20 cellular contexts compared by ENCODE assay signal in the genomic region with DNA sequence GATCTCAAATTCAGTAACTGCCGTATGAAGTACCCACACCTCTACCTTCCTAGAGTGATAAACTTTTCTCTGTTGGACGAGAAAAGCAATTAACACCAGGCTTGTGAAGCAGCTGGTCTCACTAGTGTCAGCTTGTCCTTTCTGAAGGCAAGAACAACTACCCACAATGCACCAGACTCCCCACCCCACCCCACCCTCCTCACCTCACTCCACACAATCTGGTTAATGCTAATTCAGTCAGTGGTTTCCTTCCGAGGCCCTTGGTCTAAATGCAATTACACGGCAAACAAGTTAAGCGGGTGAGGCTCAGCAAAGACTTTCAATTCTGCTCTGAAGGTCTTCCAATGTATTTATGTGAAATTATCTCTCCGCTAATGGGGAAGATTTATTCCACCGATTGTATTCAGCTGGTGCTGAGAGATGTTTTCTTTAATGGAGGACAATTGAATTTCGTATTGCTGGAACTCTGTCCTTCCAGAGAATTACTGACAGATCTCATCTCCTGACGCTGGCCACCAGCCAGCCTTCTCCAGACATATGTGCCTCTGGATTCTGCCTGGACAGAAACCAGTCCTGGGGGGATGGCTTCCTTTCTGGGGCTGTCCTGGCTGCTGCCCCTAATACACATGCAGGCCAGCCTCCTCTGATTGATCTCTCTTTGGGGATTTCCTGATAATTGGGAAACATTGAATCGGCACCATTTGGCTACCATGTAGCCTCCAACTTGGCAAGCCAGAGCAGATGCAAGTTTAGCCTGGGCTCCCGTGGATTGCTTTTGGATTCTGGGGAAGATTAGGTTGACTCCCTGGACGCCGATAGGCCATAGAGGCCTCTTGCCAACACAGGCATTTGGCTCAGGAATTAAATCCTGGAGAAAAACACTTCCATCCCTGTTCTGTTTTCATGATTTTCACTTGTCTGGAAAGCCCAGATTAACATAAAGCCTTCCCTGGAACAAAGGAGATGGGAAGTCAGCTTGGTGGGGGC.
DNase-seq lines count a peak whose midpoint lies in the region; ATAC-seq and TF ChIP-seq lines count a peak whose summit lies in the region.
"Had no signal": no experiment of that assay in that cellular context is flagged by ENCODE, and none has a peak within 500 bp of the region (broad histone marks: within the 10 kb centered on the region; RNA-seq: fewer than 3 reads in every experiment).

No MANE protein-coding gene starts in this region.

- ATAC-seq in left ventricle myocardium superior (peak; percentile 30), GM19328 (IDR thresholded peaks at IDR 0.05; ENCODE audit: unreplicated experiment) (no peak), HG03342 (IDR thresholded peaks at IDR 0.05; ENCODE audit: unreplicated experiment) (no peak)
- ATAC-seq: upper lobe of right lung had no signal

- intact Hi-C loops in left ventricle myocardium superior (cut with micrococcal nuclease) = no loop called here
- intact Hi-C loops in transverse colon (cut with DNase I; ENCODE audit: low total_unique reads) = no loop called here

- TF ChIP-seq EP300 in transverse colon (IDR thresholded peaks at IDR 0.05; ENCODE audit: low read depth) = no peak

- no peak for TF ChIP-seq POLR2A in transverse colon (IDR thresholded peaks at IDR 0.05)

- no peak for TF ChIP-seq CTCF in transverse colon (IDR thresholded peaks at IDR 0.05)

- in situ Hi-C loops in transverse colon (cut with MboI; ENCODE audit: low pct_ligation_motif_present in 1 of 4, low pct_unique_long_range_greater_than_20kb in 1 of 4, low sequenced_read_pairs in 3 of 4) = no loop called here

- H3K9me3 ChIP-seq in transverse colon = no peaks in the 10 kb centered on the region
- H3K9me3 ChIP-seq: stomach, upper lobe of right lung had no signal

- WGBS in transverse colon (ENCODE audit: low coverage in 1 of 2), 2 donors = 51 to 58% methylated on average over 9 to 13 of the region's 13 CpGs

- no peaks in the 10 kb centered on the region for H3K36me3 ChIP-seq in transverse colon
- H3K36me3 ChIP-seq: stomach, upper lobe of right lung had no signal

- H3K27me3 ChIP-seq in transverse colon = no peaks in the 10 kb centered on the region
- H3K27me3 ChIP-seq: stomach, upper lobe of right lung had no signal

- H3K4me3 ChIP-seq in transverse colon = no peak overlapping the region
- H3K4me3 ChIP-seq: stomach, upper lobe of right lung had no signal

- DNase-seq in NCI-H748 (lab: John Stamatoyannopoulos, UW; ENCODE audit: unreplicated experiment) (peak; percentile 17), NCI-H748 treated with DMSO at 0.1 percent for 48 hours (lab: John Stamatoyannopoulos, UW) (no peak), RPMI7951 (ENCODE audit: low read depth) (peak; percentile 26), left ventricle myocardium superior (peak; percentile 65), transverse colon (peak; percentile 30), NCI-H226 (no peak)
- DNase-seq: activated CD4-positive, CD25-positive, alpha-beta regulatory T cell treated with anti-CD3 and anti-CD28 coated beads, Interleukin-2, amount 50 U/mL, for 72 hours; activated naive CD4-positive, alpha-beta T cell treated with anti-CD3 and anti-CD28 coated beads for 36 hours; activated T-cell treated with anti-CD3 and anti-CD28 coated beads, Interleukin-2, amount 50 U/mL, for 48 hours; anterior cingulate cortex; EL; erythroblast; H9; NCI-H1092; stimulated activated CD4-positive, alpha-beta T cell treated with anti-CD3 and anti-CD28 coated beads, Interleukin-4, amount 100 ng/mL, for 4 hours; stomach; upper lobe of right lung had no signal

- H3K4me1 ChIP-seq in transverse colon = peaks cover 4 to 29% (median 13%) of the 10 kb centered on the region in 4 donors
- H3K4me1 ChIP-seq: upper lobe of right lung had no signal

- peak overlapping the region in 3 of 4 donors; percentile 45 to 69 (median 55) for H3K27ac ChIP-seq in transverse colon
- H3K27ac ChIP-seq: RWPE1, stomach, upper lobe of right lung had no signal

Comparison
In these comparisons a context has a peak if more than half of its experiments do, and no peak if none do; other contexts are left out.
1. DNase-seq: peak in NCI-H748 (single experiment), RPMI7951 (single experiment), left ventricle myocardium superior (single experiment) and transverse colon (single experiment); none in NCI-H748 treated with DMSO at 0.1 percent for 48 hours (single experiment) and NCI-H226 (single experiment).